8 cellular contexts compared by ENCODE assay signal in genomic region chr9:86353591-86354047, GRCh38.
DNase-seq lines count a peak whose midpoint lies in the region.

No MANE protein-coding gene starts in this region.

- peak; percentile 15 for DNase-seq in NCI-H2196 (lab: John Stamatoyannopoulos, UW; ENCODE audit: unreplicated experiment)
- no peak for DNase-seq in NCI-H2196 treated with DMSO at 0.1 percent for 48 hours (lab: John Stamatoyannopoulos, UW; ENCODE audit: unreplicated experiment)
- DNase-seq in NCI-H510A (lab: John Stamatoyannopoulos, UW), result peak; percentile 10
- peak; percentile 44 for DNase-seq in iPS-NIHi7 (ENCODE audit: extremely low spot score)
- DNase-seq in stimulated activated CD4-positive, alpha-beta T cell treated with anti-CD3 and anti-CD28 coated beads, Interleukin-12 subunit alpha, Interleukin-12 subunit beta, amount 100 ng/mL, for 4 hours, result peak; percentile 7
- no peak for DNase-seq in dedifferentiated amniotic fluid mesenchymal stem cell (ENCODE audit: extremely low spot score)
- DNase-seq in activated CD8-positive, alpha-beta memory T cell treated with anti-CD3 and anti-CD28 coated beads, Interleukin-2, amount 50 U/mL, for 48 hours, result no peak

- peak overlapping the region; percentile 78 for H3K27ac ChIP-seq in angular gyrus (ENCODE audit: low read depth, low read length)

Comparison
In these comparisons a context has a peak if more than half of its experiments do, and no peak if none do; other contexts are left out.
1. DNase-seq: peak in NCI-H2196 (single experiment), NCI-H510A (single experiment), iPS-NIHi7 (single experiment) and stimulated activated CD4-positive, alpha-beta T cell treated with anti-CD3 and anti-CD28 coated beads, Interleukin-12 subunit alpha, Interleukin-12 subunit beta, amount 100 ng/mL, for 4 hours (single experiment); none in NCI-H2196 treated with DMSO at 0.1 percent for 48 hours (single experiment), dedifferentiated amniotic fluid mesenchymal stem cell (single experiment) and activated CD8-positive, alpha-beta memory T cell treated with anti-CD3 and anti-CD28 coated beads, Interleukin-2, amount 50 U/mL, for 48 hours (single experiment).